Comparison of ENCODE assay signal across 12 cellular contexts in genomic region chr3:17901893-17902292, GRCh38.
A peak's percentile ranks its signal among the peaks of the same experiment; 100 is the strongest.
DNase-seq lines count a peak whose midpoint lies in the region; ATAC-seq, FAIRE-seq and TF ChIP-seq lines count a peak whose summit lies in the region.
"Had no signal": no experiment of that assay in that cellular context is flagged by ENCODE, and none has a peak within 500 bp of the region (broad histone marks: within the 10 kb centered on the region; RNA-seq: fewer than 3 reads in every experiment).

No MANE protein-coding gene starts in this region.

- 40% methylated on average over 1 of the region's 1 CpG for WGBS in smooth muscle cell (ENCODE audit: low lambda C conversion rate)
- WGBS in right cardiac atrium, result 28% methylated on average over 1 of the region's 1 CpG

- no peaks in the 10 kb centered on the region for H4K20me1 ChIP-seq in astrocyte (ENCODE audit: insufficient read depth, low read length)
- H4K20me1 ChIP-seq in smooth muscle cell (ENCODE audit: low read depth), result peaks cover 3% of the 10 kb centered on the region

- H3K79me2 ChIP-seq in astrocyte (ENCODE audit: insufficient read depth, low read length), result no peaks in the 10 kb centered on the region
- no peaks in the 10 kb centered on the region for H3K79me2 ChIP-seq in smooth muscle cell (ENCODE audit: low read depth)

- ATAC-seq in GM18517 (IDR thresholded peaks at IDR 0.05; ENCODE audit: unreplicated experiment) (peak; percentile 89), GM21825 (IDR thresholded peaks at IDR 0.05; ENCODE audit: unreplicated experiment) (peak; percentile 69), HG03565 (IDR thresholded peaks at IDR 0.05; ENCODE audit: unreplicated experiment) (peak; percentile 97), right cardiac atrium (no peak)
- ATAC-seq in stimulated activated effector memory CD8-positive, alpha-beta T cell treated with anti-CD3 and anti-CD28 coated beads, Interleukin-12 subunit alpha, Interleukin-12 subunit beta, amount 100 ng/mL, for 72 hours, result no peak
- ATAC-seq: PC-3 had no signal

- no peak overlapping the region for H3K4me2 ChIP-seq in astrocyte (ENCODE audit: low read length)
- H3K4me2 ChIP-seq in smooth muscle cell, result no peak overlapping the region

- DNase-seq in astrocyte (ENCODE audit: low read depth) (peak; percentile 15), smooth muscle cell (lab: John Stamatoyannopoulos, UW; ENCODE audit: unreplicated experiment) (no peak), posterior vena cava (ENCODE audit: low spot score) (no peak), right cardiac atrium (no peak)
- DNase-seq in stimulated activated effector memory CD8-positive, alpha-beta T cell treated with anti-CD3 and anti-CD28 coated beads, Interleukin-12 subunit alpha, Interleukin-12 subunit beta, amount 100 ng/mL, for 72 hours (ENCODE audit: low spot score in 2 of 2), result no peak
- DNase-seq: caudate nucleus, NCI-H1105 treated with DMSO at 0.1 percent for 48 hours, PC-3 had no signal

- TF ChIP-seq CTCF in astrocyte (IDR thresholded peaks at IDR 0.05; ENCODE audit: insufficient read depth, low read depth, low read length), result no peak
- TF ChIP-seq CTCF in smooth muscle cell (IDR thresholded peaks at IDR 0.05; ENCODE audit: borderline replicate concordance, insufficient read depth, poor library complexity, severe bottlenecking), result no peak

- peaks cover 6% of the 10 kb centered on the region for H3K9me3 Mint-ChIP-seq in astrocyte (ENCODE audit: unreplicated experiment)
- H3K9me3 Mint-ChIP-seq in stimulated activated effector memory CD8-positive, alpha-beta T cell treated with anti-CD3 and anti-CD28 coated beads, Interleukin-12 subunit alpha, Interleukin-12 subunit beta, amount 100 ng/mL, for 72 hours, result no peaks in the 10 kb centered on the region

- H2AFZ ChIP-seq in astrocyte (ENCODE audit: low read depth, low read length) (no peak overlapping the region), smooth muscle cell (ENCODE audit: low read depth) (no peak overlapping the region)

- H3K27me3 ChIP-seq in astrocyte (ENCODE audit: insufficient read depth, low read length) (no peaks in the 10 kb centered on the region), smooth muscle cell (ENCODE audit: low read depth) (no peaks in the 10 kb centered on the region), right cardiac atrium (ENCODE audit: control insufficient read depth, insufficient read depth) (no peaks in the 10 kb centered on the region)

- no peak overlapping the region for H3K4me3 Mint-ChIP-seq in astrocyte (ENCODE audit: unreplicated experiment)
- H3K4me3 Mint-ChIP-seq in stimulated activated effector memory CD8-positive, alpha-beta T cell treated with anti-CD3 and anti-CD28 coated beads, Interleukin-12 subunit alpha, Interleukin-12 subunit beta, amount 100 ng/mL, for 72 hours, result no peak overlapping the region
- H3K4me3 Mint-ChIP-seq: neural crest cell had no signal

- intact Hi-C loops in posterior vena cava (cut with DNase I) (no loop called here), right cardiac atrium (cut with DNase I) (no loop called here)

- H3K4me3 ChIP-seq in astrocyte (ENCODE audit: insufficient read depth, low read depth, low read length) (no peak overlapping the region), smooth muscle cell (no peak overlapping the region), right cardiac atrium (ENCODE audit: low read length) (no peak overlapping the region)

- H3K9ac ChIP-seq in astrocyte (ENCODE audit: low read length) (no peak overlapping the region), smooth muscle cell (ENCODE audit: low read depth) (no peak overlapping the region)

- H3K27me3 Mint-ChIP-seq in astrocyte (ENCODE audit: low read depth, unreplicated experiment), result no peaks in the 10 kb centered on the region

- FAIRE-seq in astrocyte (lab: Jason Lieb, UNC), result no peak

- H3K4me1 ChIP-seq in astrocyte (ENCODE audit: insufficient read depth, low read length) (no peaks in the 10 kb centered on the region), smooth muscle cell (ENCODE audit: low read depth) (no peaks in the 10 kb centered on the region), right cardiac atrium (ENCODE audit: control insufficient read depth, insufficient read depth, low read length) (no peaks in the 10 kb centered on the region)

- H3K36me3 Mint-ChIP-seq in astrocyte (ENCODE audit: low read depth, unreplicated experiment), result no peaks in the 10 kb centered on the region
- H3K36me3 Mint-ChIP-seq in stimulated activated effector memory CD8-positive, alpha-beta T cell treated with anti-CD3 and anti-CD28 coated beads, Interleukin-12 subunit alpha, Interleukin-12 subunit beta, amount 100 ng/mL, for 72 hours, result no peaks in the 10 kb centered on the region

- no peaks in the 10 kb centered on the region for H3K36me3 ChIP-seq in astrocyte (ENCODE audit: insufficient read depth, low read length)
- no peaks in the 10 kb centered on the region for H3K36me3 ChIP-seq in smooth muscle cell (ENCODE audit: low read depth)

- H3F3A ChIP-seq in smooth muscle cell (ENCODE audit: low read depth), result no peaks in the 10 kb centered on the region

- peaks cover 2% of the 10 kb centered on the region for H3K4me1 Mint-ChIP-seq in astrocyte (ENCODE audit: low read depth, unreplicated experiment)
- H3K4me1 Mint-ChIP-seq in stimulated activated effector memory CD8-positive, alpha-beta T cell treated with anti-CD3 and anti-CD28 coated beads, Interleukin-12 subunit alpha, Interleukin-12 subunit beta, amount 100 ng/mL, for 72 hours, result no peaks in the 10 kb centered on the region

- H3K9me3 ChIP-seq in astrocyte (ENCODE audit: insufficient read depth, low read depth, low read length) (no peaks in the 10 kb centered on the region), smooth muscle cell (replicated peaks; ENCODE audit: low read depth) (no peaks in the 10 kb centered on the region), right cardiac atrium (ENCODE audit: control insufficient read depth, low read length) (no peaks in the 10 kb centered on the region)

- no peak overlapping the region for H3K27ac Mint-ChIP-seq in astrocyte (ENCODE audit: unreplicated experiment)
- H3K27ac Mint-ChIP-seq in stimulated activated effector memory CD8-positive, alpha-beta T cell treated with anti-CD3 and anti-CD28 coated beads, Interleukin-12 subunit alpha, Interleukin-12 subunit beta, amount 100 ng/mL, for 72 hours, result no peak overlapping the region

- H3K27ac ChIP-seq in astrocyte (ENCODE audit: low read depth, low read length) (no peak overlapping the region), smooth muscle cell (ENCODE audit: low read depth) (no peak overlapping the region), right cardiac atrium (ENCODE audit: low read length) (no peak overlapping the region)

Comparison
In these comparisons a context has a peak if more than half of its experiments do, and no peak if none do; other contexts are left out.
1. ATAC-seq: peak in GM18517 (single experiment), GM21825 (single experiment) and HG03565 (single experiment); none in stimulated activated effector memory CD8-positive, alpha-beta T cell treated with anti-CD3 and anti-CD28 coated beads, Interleukin-12 subunit alpha, Interleukin-12 subunit beta, amount 100 ng/mL, for 72 hours (single experiment) and right cardiac atrium (0 of 2).